Comparison of ENCODE assay signal across 12 cellular contexts in genomic region chr19:751501-752341, GRCh38. TPM values are rescaled to one million over a fixed set of nuclear protein-coding genes. Genes with fewer than 3 reads are reported as not detected.
DNase-seq lines count a peak whose midpoint lies in the region; ATAC-seq lines count a peak whose summit lies in the region.
"Had no signal": no experiment of that assay in that cellular context is flagged by ENCODE, and none has a peak within 500 bp of the region (broad histone marks: within the 10 kb centered on the region; RNA-seq: fewer than 3 reads in every experiment).

No MANE protein-coding gene starts in this region.

- no peak overlapping the region for H3K4me3 Mint-ChIP-seq in naive thymus-derived CD4-positive, alpha-beta T cell

- peaks cover 0 to 8% (median 0%) of the 10 kb centered on the region in 11 donors for H3K9me3 Mint-ChIP-seq in naive thymus-derived CD4-positive, alpha-beta T cell

- H3K36me3 ChIP-seq in naive thymus-derived CD4-positive, alpha-beta T cell (ENCODE audit: control insufficient read depth in 2 of 3, insufficient read depth in 3 of 3, low read length in 3 of 3) = no peaks in the 10 kb centered on the region
- H3K36me3 ChIP-seq: HAP-1 had no signal

- POLR2A ChIA-PET in naive thymus-derived CD4-positive, alpha-beta T cell (lab: Charles Lee) = no interaction called here

- no peaks in the 10 kb centered on the region for H3K36me3 Mint-ChIP-seq in naive thymus-derived CD4-positive, alpha-beta T cell

- ATAC-seq in naive thymus-derived CD4-positive, alpha-beta T cell = peak; percentile 52
- ATAC-seq in GM18870 (IDR thresholded peaks at IDR 0.05; ENCODE audit: unreplicated experiment) = no peak

- peaks cover 0 to 3% (median 0%) of the 10 kb centered on the region in 5 donors for H3K27me3 Mint-ChIP-seq in naive thymus-derived CD4-positive, alpha-beta T cell

- no peak overlapping the region for H3K4me3 ChIP-seq in naive thymus-derived CD4-positive, alpha-beta T cell (ENCODE audit: low read length)
- H3K4me3 ChIP-seq: HAP-1 had no signal

- CTCF ChIA-PET in naive thymus-derived CD4-positive, alpha-beta T cell (lab: Charles Lee) = interaction anchor here (0.7 kb wide), 1 partner anchor 74 kb away, joined by 3 read pairs; no protein-coding TSS in a partner anchor

- H3K27ac Mint-ChIP-seq in naive thymus-derived CD4-positive, alpha-beta T cell = no peak overlapping the region

- H3K4me1 ChIP-seq in naive thymus-derived CD4-positive, alpha-beta T cell (ENCODE audit: control insufficient read depth in 2 of 2, insufficient read depth in 2 of 2, low read length in 2 of 2) = no peaks in the 10 kb centered on the region
- H3K4me1 ChIP-seq: HAP-1, parathyroid adenoma had no signal

- H3K27me3 ChIP-seq in naive thymus-derived CD4-positive, alpha-beta T cell (ENCODE audit: control insufficient read depth in 2 of 2, insufficient read depth in 2 of 2, low read length in 2 of 2) = no peaks in the 10 kb centered on the region

- H3K4me1 Mint-ChIP-seq in naive thymus-derived CD4-positive, alpha-beta T cell = no peaks in the 10 kb centered on the region

- no peak overlapping the region for H3K27ac ChIP-seq in naive thymus-derived CD4-positive, alpha-beta T cell (ENCODE audit: low read depth, low read length)
- H3K27ac ChIP-seq: parathyroid adenoma had no signal

- DNase-seq in Daoy (ENCODE audit: low read depth) (peak; percentile 91), NOMO-1 treated with DMSO at 0.1 percent for 48 hours (lab: John Stamatoyannopoulos, UW; ENCODE audit: unreplicated experiment) (peak; percentile 28), epidermal melanocyte (ENCODE audit: insufficient read length, low spot score) (peak; percentile 87), NCI-H446 treated with DMSO at 0.1 percent for 48 hours (lab: John Stamatoyannopoulos, UW) (no peak)
- no peak for DNase-seq in naive thymus-derived CD4-positive, alpha-beta T cell
- no peak for DNase-seq in activated CD4-positive, CD25-positive, alpha-beta regulatory T cell treated with anti-CD3 and anti-CD28 coated beads, Interleukin-2, amount 50 U/mL, for 72 hours
- DNase-seq in activated T-cell treated with anti-CD3 and anti-CD28 coated beads, Interleukin-2, amount 50 U/mL, for 1 hour = no peak
- DNase-seq: activated CD4-positive, alpha-beta T cell treated with anti-CD3 and anti-CD28 coated beads, Interleukin-2, amount 50 U/mL, for 1 hour had no signal

- intact Hi-C loops in naive thymus-derived CD4-positive, alpha-beta T cell (cut with micrococcal nuclease) = no loop called here

- peaks cover 0 to 12% (median 0%) of the 10 kb centered on the region in 3 experiments for H3K9me3 ChIP-seq in naive thymus-derived CD4-positive, alpha-beta T cell (ENCODE audit: control insufficient read depth in 2 of 3, low read length in 3 of 3)

RNA-seq across cellular contexts. Expression of gene MISP, which starts 0.8 kb away (rescaled TPM):
- 1.5 and 2.0 TPM in 2 replicates for total RNA-seq in Daoy (2014; rRNA removed; shearing (Covaris generic))
- not detected for total RNA-seq in naive thymus-derived CD4-positive, alpha-beta T cell
- not detected for polyA plus RNA-seq in naive thymus-derived CD4-positive, alpha-beta T cell
- total RNA-seq: subcutaneous adipose tissue had no signal

RNA-seq across cellular contexts. Expression of gene PALM, which starts 43.0 kb away (rescaled TPM):
- total RNA-seq in Daoy (2014; rRNA removed; shearing (Covaris generic)) = 1.1 and 7.7 TPM in 2 replicates
- total RNA-seq in naive thymus-derived CD4-positive, alpha-beta T cell = 1 to 10 TPM in 1 of 5 experiments, not detected in 4; 1.0 TPM
- not detected for polyA plus RNA-seq in naive thymus-derived CD4-positive, alpha-beta T cell

RNA-seq across cellular contexts. Expression of gene PTBP1, which starts 45.5 kb away (rescaled TPM):
- 205 and 246 TPM in 2 replicates for total RNA-seq in Daoy (2014; rRNA removed; shearing (Covaris generic))
- 100 to 1,000 TPM; 313 to 524 (median 326) TPM for total RNA-seq in naive thymus-derived CD4-positive, alpha-beta T cell
- 100 to 1,000 TPM; 113 to 227 TPM for polyA plus RNA-seq in naive thymus-derived CD4-positive, alpha-beta T cell

RNA-seq across cellular contexts. Expression of gene PRSS57, which starts 56.5 kb away (rescaled TPM):
- total RNA-seq in Daoy (2014; rRNA removed; shearing (Covaris generic)) = not detected in 2 replicates
- total RNA-seq in naive thymus-derived CD4-positive, alpha-beta T cell = 1 to 10 TPM in 1 of 5 experiments, under 1 TPM in 1, not detected in 3; 0.27 to 2.1 TPM
- polyA plus RNA-seq in naive thymus-derived CD4-positive, alpha-beta T cell = not detected
- total RNA-seq: subcutaneous adipose tissue had no signal

Comparison
In these comparisons a context has a peak if more than half of its experiments do, and no peak if none do; other contexts are left out.
1. DNase-seq: peak in Daoy (single experiment), NOMO-1 treated with DMSO at 0.1 percent for 48 hours (single experiment) and epidermal melanocyte (single experiment); none in naive thymus-derived CD4-positive, alpha-beta T cell (0 of 9), activated CD4-positive, CD25-positive, alpha-beta regulatory T cell treated with anti-CD3 and anti-CD28 coated beads, Interleukin-2, amount 50 U/mL, for 72 hours (single experiment), NCI-H446 treated with DMSO at 0.1 percent for 48 hours (single experiment) and activated T-cell treated with anti-CD3 and anti-CD28 coated beads, Interleukin-2, amount 50 U/mL, for 1 hour (single experiment).